In genomic region chr4:73603307-73603710, GRCh38 we compare ENCODE assay signal across 9 cellular contexts. TPM values are rescaled to one million over a fixed set of nuclear protein-coding genes. Genes with fewer than 3 reads are reported as not detected.
DNase-seq lines count a peak whose midpoint lies in the region; ATAC-seq and TF ChIP-seq lines count a peak whose summit lies in the region.
"Had no signal": no experiment of that assay in that cellular context is flagged by ENCODE, and none has a peak within 500 bp of the region (broad histone marks: within the 10 kb centered on the region; RNA-seq: fewer than 3 reads in every experiment).

No MANE protein-coding gene starts in this region.

- no peak overlapping the region for H2AFZ ChIP-seq in mesenchymal stem cell (ENCODE audit: low read depth, low read length)

- H3K36me3 ChIP-seq in mesenchymal stem cell (ENCODE audit: control insufficient read depth in 1 of 2, insufficient read depth in 2 of 2, low read depth in 1 of 2, low read length in 2 of 2) = no peaks in the 10 kb centered on the region

- H2AK5ac ChIP-seq in mesenchymal stem cell (ENCODE audit: low read length, severe bottlenecking) = peak overlapping the region; percentile 50

- H2BK120ac ChIP-seq in mesenchymal stem cell (ENCODE audit: low read depth, low read length) = peak overlapping the region; percentile 38

- H2BK5ac ChIP-seq in mesenchymal stem cell (ENCODE audit: low read depth, low read length, poor library complexity, severe bottlenecking) = no peak overlapping the region

- H4K8ac ChIP-seq in mesenchymal stem cell (ENCODE audit: low read length) = peak overlapping the region; percentile 91

- no peak overlapping the region for H3K4me2 ChIP-seq in mesenchymal stem cell (ENCODE audit: low read length, poor library complexity, severe bottlenecking)

- no peak overlapping the region for H3K4me3 ChIP-seq in mesenchymal stem cell (ENCODE audit: insufficient read depth in 1 of 2, low read depth in 1 of 2, low read length in 2 of 2)

- no peak overlapping the region for H4K91ac ChIP-seq in mesenchymal stem cell (ENCODE audit: low read length)

- no peaks in the 10 kb centered on the region for H3K79me1 ChIP-seq in mesenchymal stem cell (replicated peaks; ENCODE audit: low read length, poor library complexity, severe bottlenecking)

- no peaks in the 10 kb centered on the region for H3K9me3 ChIP-seq in mesenchymal stem cell (ENCODE audit: control insufficient read depth, low read length)

- H3K4me1 ChIP-seq in mesenchymal stem cell (ENCODE audit: control insufficient read depth, insufficient read depth, low read depth, low read length) = peaks cover 9% of the 10 kb centered on the region

- no peak overlapping the region for H3K27ac ChIP-seq in mesenchymal stem cell (ENCODE audit: low read length, poor library complexity, severe bottlenecking)

- H3K14ac ChIP-seq in mesenchymal stem cell (ENCODE audit: low read length in 2 of 2) = no peak overlapping the region

- ATAC-seq in GM18499 (IDR thresholded peaks at IDR 0.05; ENCODE audit: insufficient read depth, unreplicated experiment) = peak; percentile 32
- peak; percentile 49 for ATAC-seq in HG02852 (IDR thresholded peaks at IDR 0.05; ENCODE audit: unreplicated experiment)
- ATAC-seq in GM21360 (IDR thresholded peaks at IDR 0.05; ENCODE audit: unreplicated experiment) = no peak
- no peak for ATAC-seq in SK-N-SH treated with all-trans-retinoic acid at 6 μM for 48 hours

- peak; percentile 74 for DNase-seq in RPMI7951 (ENCODE audit: low read depth)
- DNase-seq in mesenchymal stem cell = peak; percentile 85
- DNase-seq in NCI-H146 (lab: John Stamatoyannopoulos, UW) = no peak
- DNase-seq in KG1 (lab: John Stamatoyannopoulos, UW) = no peak
- DNase-seq: NCI-H1092 treated with DMSO at 0.1 percent for 48 hours had no signal

- 84% methylated on average over 3 of the region's 3 CpGs for WGBS in mesenchymal stem cell

- H3K4ac ChIP-seq in mesenchymal stem cell (ENCODE audit: low read depth in 1 of 2, low read length in 2 of 2) = no peak overlapping the region

- no peaks in the 10 kb centered on the region for H3K27me3 ChIP-seq in mesenchymal stem cell (ENCODE audit: control insufficient read depth in 1 of 2, insufficient read depth in 1 of 2, low read length in 2 of 2)

- peak overlapping the region; percentile 7 for H3K9ac ChIP-seq in mesenchymal stem cell (ENCODE audit: low read length)

- H3K23ac ChIP-seq in mesenchymal stem cell (ENCODE audit: low read length in 2 of 2) = no peak overlapping the region

- H3K18ac ChIP-seq in mesenchymal stem cell (ENCODE audit: low read depth in 1 of 2, low read length in 2 of 2) = no peak overlapping the region

- no peak overlapping the region for H2BK15ac ChIP-seq in mesenchymal stem cell (ENCODE audit: low read depth, poor library complexity, severe bottlenecking)

- no peak overlapping the region for H2BK12ac ChIP-seq in mesenchymal stem cell (ENCODE audit: low read length in 2 of 2)

TF ChIP-seq in SK-N-SH treated with all-trans-retinoic acid at 6 μM for 48 hours, 23 proteins besides CTCF, POLR2A, EP300 and RAD21:
- no peak for TF ChIP-seq CSDC2 (CRISPR knock-in tag; IDR thresholded peaks at IDR 0.05)
- TF ChIP-seq ESRRG (CRISPR knock-in tag; IDR thresholded peaks at IDR 0.05) = no peak
- no peak for TF ChIP-seq ZNF70 (CRISPR knock-in tag; IDR thresholded peaks at IDR 0.05)
- TF ChIP-seq RARB (CRISPR knock-in tag; IDR thresholded peaks at IDR 0.05) = no peak
- TF ChIP-seq POU6F1 (CRISPR knock-in tag; IDR thresholded peaks at IDR 0.05; ENCODE audit: borderline replicate concordance, low read depth) = no peak
- no peak for TF ChIP-seq PATZ1 (CRISPR knock-in tag; IDR thresholded peaks at IDR 0.05; ENCODE audit: borderline replicate concordance)
- no peak for TF ChIP-seq ZC3H10 (CRISPR knock-in tag; IDR thresholded peaks at IDR 0.05)
- no peak for TF ChIP-seq SNAI2 (CRISPR knock-in tag; IDR thresholded peaks at IDR 0.05)
- no peak for TF ChIP-seq ZFP3 (CRISPR knock-in tag; IDR thresholded peaks at IDR 0.05)
- TF ChIP-seq GLIS3 (CRISPR knock-in tag; IDR thresholded peaks at IDR 0.05) = no peak
- no peak for TF ChIP-seq ZNF565 (CRISPR knock-in tag; conservative IDR thresholded peaks at IDR 0.05; ENCODE audit: low read depth)
- no peak for TF ChIP-seq CSRNP3 (CRISPR knock-in tag; IDR thresholded peaks at IDR 0.05)
- TF ChIP-seq ZNF8 (CRISPR knock-in tag; IDR thresholded peaks at IDR 0.05) = no peak
- TF ChIP-seq ARNTL (CRISPR knock-in tag; IDR thresholded peaks at IDR 0.05; ENCODE audit: borderline replicate concordance, low read depth) = no peak
- no peak for TF ChIP-seq OSR1 (CRISPR knock-in tag; IDR thresholded peaks at IDR 0.05)
- TF ChIP-seq ZFP30 (CRISPR knock-in tag; IDR thresholded peaks at IDR 0.05) = no peak

RNA-seq across cellular contexts. Expression of gene RASSF6, which starts 16.9 kb away (rescaled TPM):
- total RNA-seq in RPMI7951 (2014; rRNA removed; shearing (Covaris generic)) = under 0.01 and 0.12 TPM in 2 replicates
- polyA plus RNA-seq in mesenchymal stem cell (2013, experiment 1 of 2) = 0.52 TPM
- 0.40 TPM for polyA plus RNA-seq in mesenchymal stem cell (2013, experiment 2 of 2)

Comparison
In these comparisons a context has a peak if more than half of its experiments do, and no peak if none do; other contexts are left out.
1. ATAC-seq: peak in GM18499 (single experiment) and HG02852 (single experiment); none in GM21360 (single experiment) and SK-N-SH treated with all-trans-retinoic acid at 6 μM for 48 hours (single experiment).
2. DNase-seq: peak in RPMI7951 (single experiment) and mesenchymal stem cell (single experiment); none in NCI-H146 (single experiment) and KG1 (single experiment).